ENCODE assay signal across 14 cellular contexts in the genomic region with DNA sequence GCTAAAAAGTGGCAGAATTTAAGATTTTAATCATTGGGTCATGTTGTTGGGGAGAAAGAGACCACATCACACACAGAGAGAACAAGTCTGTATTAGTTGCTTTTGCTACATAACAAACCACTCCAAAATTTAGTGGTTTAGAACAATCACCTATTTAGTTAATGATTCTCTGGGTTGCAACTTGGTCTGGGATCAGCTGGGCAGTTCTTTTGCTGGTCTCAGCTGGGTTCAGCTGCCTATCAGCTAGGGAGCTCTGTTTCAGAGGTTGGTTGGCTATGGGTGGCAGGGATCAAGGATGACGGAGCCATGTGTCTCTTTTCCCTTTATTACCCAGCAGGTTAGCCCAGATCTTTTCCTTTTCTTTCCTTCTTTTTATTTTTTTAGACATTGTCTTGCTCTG. TPM values are rescaled to one million over a fixed set of nuclear protein-coding genes. Genes with fewer than 3 reads are reported as not detected.
A peak's percentile ranks its signal among the peaks of the same experiment; 100 is the strongest.
DNase-seq lines count a peak whose midpoint lies in the region; FAIRE-seq and TF ChIP-seq lines count a peak whose summit lies in the region.
"Had no signal": no experiment of that assay in that cellular context is flagged by ENCODE, and none has a peak within 500 bp of the region (broad histone marks: within the 10 kb centered on the region; RNA-seq: fewer than 3 reads in every experiment).

No MANE protein-coding gene starts in this region.

- H3K14ac ChIP-seq in trophoblast cell (ENCODE audit: low read length): no peak overlapping the region

- no peak overlapping the region for H2AFZ ChIP-seq in trophoblast cell (ENCODE audit: insufficient read depth, low read length, poor library complexity)
- H2AFZ ChIP-seq: parathyroid adenoma had no signal

- H3K36me3 ChIP-seq in trophoblast cell (ENCODE audit: control insufficient read depth in 1 of 2, insufficient read depth in 2 of 2, low read length in 2 of 2): peaks cover 0 to 14% of the 10 kb centered on the region in 2 experiments

- peaks cover 3% of the 10 kb centered on the region for H3K79me1 ChIP-seq in trophoblast cell (ENCODE audit: low read length)

- no peak overlapping the region for H3K23ac ChIP-seq in trophoblast cell (ENCODE audit: low read length)

- H3K4me3 Mint-ChIP-seq in IgD-negative memory B cell (peak overlapping the region in 1 of 4 donors; percentile 41), chondrocyte (ENCODE audit: unreplicated experiment) (no peak overlapping the region)

- H3K4ac ChIP-seq in trophoblast cell (ENCODE audit: low read depth, low read length): no peak overlapping the region

- H4K91ac ChIP-seq in trophoblast cell (ENCODE audit: low read depth, low read length): no peak overlapping the region

- no peaks in the 10 kb centered on the region for H3K79me2 ChIP-seq in trophoblast cell (ENCODE audit: control insufficient read depth, insufficient read depth, low read length, poor library complexity)
- H3K79me2 ChIP-seq: parathyroid adenoma had no signal

- H2BK120ac ChIP-seq in trophoblast cell (ENCODE audit: insufficient read depth, low read length, poor library complexity): no peak overlapping the region

- peak; percentile 81 for FAIRE-seq in GM18507 (lab: Jason Lieb, UNC)
- FAIRE-seq: H54 had no signal

- no peak overlapping the region for H3K27ac ChIP-seq in trophoblast cell (ENCODE audit: low read depth, low read length)
- H3K27ac ChIP-seq: parathyroid adenoma had no signal

- H4K8ac ChIP-seq in trophoblast cell (ENCODE audit: low read depth, low read length): no peak overlapping the region

- WGBS in trophoblast cell (ENCODE audit: extremely low coverage, insufficient coverage, insufficient read length): no CpG with 5 or more reads among the region's 1 CpG

- peaks cover 0 to 4% of the 10 kb centered on the region in 2 experiments for H3K4me1 ChIP-seq in trophoblast cell (ENCODE audit: control insufficient read depth in 1 of 2, insufficient read depth in 2 of 2, low read length in 2 of 2)
- H3K4me1 ChIP-seq: Caco-2 had no signal

- peaks cover 3% of the 10 kb centered on the region for H3K9me3 ChIP-seq in trophoblast cell (ENCODE audit: insufficient read depth, low read depth, low read length)
- H3K9me3 ChIP-seq: Caco-2 had no signal

- DNase-seq in GM18507 (ENCODE audit: extremely low spot score, insufficient read length, low read depth) (no peak), chondrocyte (ENCODE audit: low spot score) (no peak), trophoblast cell (no peak), NOMO-1 treated with DMSO at 0.1 percent for 48 hours (lab: John Stamatoyannopoulos, UW; ENCODE audit: unreplicated experiment) (no peak), posterior vena cava (ENCODE audit: low spot score) (no peak)
- no peak for DNase-seq in stimulated activated CD4-positive, alpha-beta T cell treated with anti-CD3 and anti-CD28 coated beads, Interleukin-12 subunit alpha, Interleukin-12 subunit beta, amount 100 ng/mL, for 4 hours
- DNase-seq: Caco-2; head of caudate nucleus; NCI-H2107; stimulated activated naive CD4-positive, alpha-beta T cell treated with Interleukin-2 at 50 U/mL for 16 hours had no signal

- intact Hi-C loops in posterior vena cava (cut with DNase I): no loop called here

- H2BK5ac ChIP-seq in trophoblast cell (ENCODE audit: low read depth, low read length, poor library complexity): no peak overlapping the region

- no peak overlapping the region for H3K18ac ChIP-seq in trophoblast cell (ENCODE audit: low read length)

- H3K27me3 Mint-ChIP-seq in IgD-negative memory B cell (no peaks in the 10 kb centered on the region), chondrocyte (ENCODE audit: low read depth) (no peaks in the 10 kb centered on the region)

- H3K4me3 ChIP-seq in trophoblast cell (ENCODE audit: low read depth, low read length): no peak overlapping the region
- H3K4me3 ChIP-seq: lung had no signal

- no peak overlapping the region for H4K12ac ChIP-seq in trophoblast cell (ENCODE audit: low read depth, low read length)

- H3K27me3 ChIP-seq in trophoblast cell (ENCODE audit: insufficient read depth, low read length): no peaks in the 10 kb centered on the region

- H3K36me3 Mint-ChIP-seq in IgD-negative memory B cell (peaks cover 4% of the 10 kb centered on the region), chondrocyte (ENCODE audit: low read depth) (peaks cover 5% of the 10 kb centered on the region)

- H3K4me2 ChIP-seq in trophoblast cell (ENCODE audit: low read length): no peak overlapping the region

- H3K9me3 Mint-ChIP-seq in IgD-negative memory B cell (no peaks in the 10 kb centered on the region), chondrocyte (ENCODE audit: low read depth) (no peaks in the 10 kb centered on the region)

- no peak overlapping the region for H2AK5ac ChIP-seq in trophoblast cell (ENCODE audit: low read length)

- H2BK12ac ChIP-seq in trophoblast cell (ENCODE audit: low read length): no peak overlapping the region

- peak overlapping the region; percentile 50 for H3K9ac ChIP-seq in trophoblast cell (ENCODE audit: low read length)
- H3K9ac ChIP-seq: parathyroid adenoma had no signal

- H3K27ac Mint-ChIP-seq in IgD-negative memory B cell (peak overlapping the region in 2 of 3 donors; percentile 5 to 77), chondrocyte (ENCODE audit: unreplicated experiment) (peak overlapping the region; percentile 29)

- H3K4me1 Mint-ChIP-seq in IgD-negative memory B cell (peaks cover 10 to 21% (median 12%) of the 10 kb centered on the region in 3 donors), chondrocyte (ENCODE audit: low read depth) (peaks cover 3% of the 10 kb centered on the region)

- TF ChIP-seq CTCF in chondrocyte (IDR thresholded peaks at IDR 0.05): no peak

RNA-seq across cellular contexts. Expression of a gene that starts 8.9 kb away (rescaled TPM):
- polyA plus RNA-seq in IgD-negative memory B cell: not detected
- total RNA-seq in chondrocyte (0.51 to 2.3 TPM (median 1.6 TPM) in 3 replicates), posterior vena cava (10 to 100 TPM in 1 of 2 donors, 1 to 10 TPM in 1; 9.1 to 12.8 TPM)
- polyA plus RNA-seq in trophoblast cell (2013): 2.1 TPM in 2 replicates
- total RNA-seq: Caco-2 had no signal

RNA-seq across cellular contexts. Expression of a gene that starts 9.2 kb away (rescaled TPM):
- 23.6 TPM for polyA plus RNA-seq in IgD-negative memory B cell
- total RNA-seq in chondrocyte: 22.8 to 30.5 TPM (median 30.4 TPM) in 3 replicates
- polyA plus RNA-seq in trophoblast cell (2013): 31.0 and 32.7 TPM in 2 replicates
- total RNA-seq in posterior vena cava: 10 to 100 TPM; 13.7 to 14.2 TPM

RNA-seq across cellular contexts. Expression of a gene that starts 11.4 kb away (rescaled TPM):
- polyA plus RNA-seq in IgD-negative memory B cell: 1.0 TPM
- total RNA-seq in chondrocyte: 40.0 to 43.1 TPM (median 41.7 TPM) in 3 replicates
- polyA plus RNA-seq in trophoblast cell (2013): 12.5 and 12.7 TPM in 2 replicates
- total RNA-seq in posterior vena cava: 10 to 100 TPM; 19.2 to 21.0 TPM

RNA-seq across cellular contexts. Expression of a gene that starts 11.9 kb away (rescaled TPM):
- 9.9 TPM for polyA plus RNA-seq in IgD-negative memory B cell
- 11.9 to 17.6 TPM (median 12.1 TPM) in 3 replicates for total RNA-seq in chondrocyte
- polyA plus RNA-seq in trophoblast cell (2013): 11.1 and 12.1 TPM in 2 replicates
- total RNA-seq in posterior vena cava: 10 to 100 TPM in 1 of 2 donors, 1 to 10 TPM in 1; 8.9 to 13.2 TPM

RNA-seq across cellular contexts. Expression of a gene that starts 27.4 kb away (rescaled TPM):
- not detected for polyA plus RNA-seq in IgD-negative memory B cell
- total RNA-seq in chondrocyte (0.12 to 0.27 TPM in 2 of 3 replicates, not detected in the other), posterior vena cava (under 1 TPM; 0.23 to 0.38 TPM)
- polyA plus RNA-seq in trophoblast cell (2013): 0.27 and 0.29 TPM in 2 replicates
